Comparison of ENCODE assay signal across 26 cellular contexts in genomic region chr4:47561331-47561730, GRCh38.
"Had no signal": no experiment of that assay in that cellular context is flagged by ENCODE, and none has a peak within 500 bp of the region (broad histone marks: within the 10 kb centered on the region; RNA-seq: fewer than 3 reads in every experiment).

No MANE protein-coding gene starts in this region.

- H3K4me3 ChIP-seq: breast epithelium, dorsolateral prefrontal cortex, gastroesophageal sphincter, heart left ventricle, thoracic aorta, upper lobe of left lung had no signal

- H3K27me3 ChIP-seq: breast epithelium, dorsolateral prefrontal cortex, gastroesophageal sphincter, heart left ventricle, upper lobe of left lung had no signal

- H2AFZ ChIP-seq: parathyroid adenoma had no signal

- H3K79me2 ChIP-seq: parathyroid adenoma had no signal

- ATAC-seq: gastroesophageal sphincter, heart left ventricle, left ventricle myocardium superior, sciatic nerve, WTC11 had no signal

- H3K27me3 Mint-ChIP-seq: activated naive CD8-positive, alpha-beta T cell treated with anti-CD3 and anti-CD28 coated beads for 36 hours; central memory CD8-positive, alpha-beta T cell had no signal

- DNase-seq: activated CD4-positive, alpha-beta T cell treated with anti-CD3 and anti-CD28 coated beads, Interleukin-2, amount 50 U/mL, for 4 hours; activated CD8-positive, alpha-beta memory T cell treated with anti-CD3 and anti-CD28 coated beads for 24 hours; activated CD8-positive, alpha-beta memory T cell treated with anti-CD3 and anti-CD28 coated beads, Interleukin-2, amount 50 U/mL, for 4 hours; activated naive CD4-positive, alpha-beta T cell treated with Interleukin-2 at 50 U/mL for 16 hours; activated naive CD8-positive, alpha-beta T cell treated with anti-CD3 and anti-CD28 coated beads for 36 hours; activated T-cell treated with anti-CD3 and anti-CD28 coated beads, Interleukin-2, amount 50 U/mL, for 48 hours; dorsolateral prefrontal cortex; heart left ventricle; kidney; left ventricle myocardium superior; mesenchymal stem cell; nephron progenitor cell; stimulated activated CD4-positive, alpha-beta T cell treated with anti-CD3 and anti-CD28 coated beads, Interleukin-4, amount 100 ng/mL, for 1 hour; stimulated activated naive CD4-positive, alpha-beta T cell treated with Interleukin-2 at 50 U/mL for 16 hours; T-helper 1 cell; upper lobe of left lung had no signal

- H3K9me3 ChIP-seq: breast epithelium, gastroesophageal sphincter, heart left ventricle, thoracic aorta, upper lobe of left lung had no signal

- H3K36me3 Mint-ChIP-seq: activated naive CD8-positive, alpha-beta T cell treated with anti-CD3 and anti-CD28 coated beads for 36 hours; WTC11 had no signal

- H3K27ac Mint-ChIP-seq: activated naive CD8-positive, alpha-beta T cell treated with anti-CD3 and anti-CD28 coated beads for 36 hours; nephron progenitor cell; WTC11 had no signal

- H3K4me3 Mint-ChIP-seq: activated naive CD8-positive, alpha-beta T cell treated with anti-CD3 and anti-CD28 coated beads for 36 hours; central memory CD8-positive, alpha-beta T cell; nephron progenitor cell; WTC11 had no signal

- H3K27ac ChIP-seq: breast epithelium, dorsolateral prefrontal cortex, gastroesophageal sphincter, heart left ventricle, parathyroid adenoma, thoracic aorta, upper lobe of left lung had no signal

- H3K4me1 ChIP-seq: breast epithelium, gastroesophageal sphincter, parathyroid adenoma had no signal

- H3K36me3 ChIP-seq: breast epithelium had no signal

- H3K9me3 Mint-ChIP-seq: activated naive CD8-positive, alpha-beta T cell treated with anti-CD3 and anti-CD28 coated beads for 36 hours; central memory CD8-positive, alpha-beta T cell; nephron progenitor cell; WTC11 had no signal

- FAIRE-seq: astrocyte, colon, kidney, TTC549 had no signal

- H3K4me1 Mint-ChIP-seq: nephron progenitor cell, WTC11 had no signal
